In genomic region chr2:118013221-118013723, GRCh38 we compare ENCODE assay signal across 8 cellular contexts.
DNase-seq lines count a peak whose midpoint lies in the region; ATAC-seq and TF ChIP-seq lines count a peak whose summit lies in the region.

No MANE protein-coding gene starts in this region.

- no peaks in the 10 kb centered on the region for H3K9me3 ChIP-seq in RWPE2 (ENCODE audit: severe bottlenecking)

- H3K36me3 ChIP-seq in RWPE2 (ENCODE audit: low read depth) = peaks cover 10% of the 10 kb centered on the region

- ATAC-seq in HG03175 (IDR thresholded peaks at IDR 0.05; ENCODE audit: unreplicated experiment) (peak; percentile 35), RWPE2 (ENCODE audit: low read depth) (peak; percentile 60)

- DNase-seq in GM19240 (ENCODE audit: insufficient read length, low spot score) (peak; percentile 11), RWPE2 (ENCODE audit: low spot score) (peak; percentile 67), astrocyte of the hippocampus (ENCODE audit: low read depth, low spot score) (peak; percentile 42), hypothalamus (lab: John Stamatoyannopoulos, UW) (peak in 32 of 51 donors; percentile 10 to 61 (median 38)), retinal pigment epithelial cell (ENCODE audit: low read depth) (no peak), NOMO-1 treated with dmso at 0.1 percent for 144 hours (lab: John Stamatoyannopoulos, UW; ENCODE audit: unreplicated experiment) (no peak)

- H3K4me3 ChIP-seq in RWPE2 (ENCODE audit: severe bottlenecking) = peak overlapping the region; percentile 83
- H3K4me3 ChIP-seq in retinal pigment epithelial cell (ENCODE audit: low read length) = peak overlapping the region; percentile 94

- TF ChIP-seq CTCF in C4-2B (conservative IDR thresholded peaks at IDR 0.05) (peak; percentile 11), RWPE2 (IDR thresholded peaks at IDR 0.05; ENCODE audit: poor library complexity, severe bottlenecking) (peak; percentile 14), retinal pigment epithelial cell (conservative IDR thresholded peaks at IDR 0.05; ENCODE audit: low read depth, low read length) (peak; percentile 26)

- H3K27ac ChIP-seq in C4-2B = peak overlapping the region; percentile 83
- peak overlapping the region; percentile 56 for H3K27ac ChIP-seq in RWPE2 (ENCODE audit: poor library complexity, severe bottlenecking)

- H3K27me3 ChIP-seq in RWPE2 (ENCODE audit: insufficient read depth, poor library complexity, severe bottlenecking) = no peaks in the 10 kb centered on the region

- peaks cover 3% of the 10 kb centered on the region for H3K4me1 ChIP-seq in RWPE2 (ENCODE audit: insufficient read depth, poor library complexity, severe bottlenecking)

Comparison
In these comparisons a context has a peak if more than half of its experiments do, and no peak if none do; other contexts are left out.
1. DNase-seq: peak in GM19240 (single experiment), RWPE2 (single experiment), astrocyte of the hippocampus (single experiment) and hypothalamus (32 of 51); none in retinal pigment epithelial cell (single experiment) and NOMO-1 treated with dmso at 0.1 percent for 144 hours (single experiment).
2. Peak in every context shown above with its lines, with median percentiles within 50 percentile points of each other: CTCF ChIP-seq.